In the genomic region with DNA sequence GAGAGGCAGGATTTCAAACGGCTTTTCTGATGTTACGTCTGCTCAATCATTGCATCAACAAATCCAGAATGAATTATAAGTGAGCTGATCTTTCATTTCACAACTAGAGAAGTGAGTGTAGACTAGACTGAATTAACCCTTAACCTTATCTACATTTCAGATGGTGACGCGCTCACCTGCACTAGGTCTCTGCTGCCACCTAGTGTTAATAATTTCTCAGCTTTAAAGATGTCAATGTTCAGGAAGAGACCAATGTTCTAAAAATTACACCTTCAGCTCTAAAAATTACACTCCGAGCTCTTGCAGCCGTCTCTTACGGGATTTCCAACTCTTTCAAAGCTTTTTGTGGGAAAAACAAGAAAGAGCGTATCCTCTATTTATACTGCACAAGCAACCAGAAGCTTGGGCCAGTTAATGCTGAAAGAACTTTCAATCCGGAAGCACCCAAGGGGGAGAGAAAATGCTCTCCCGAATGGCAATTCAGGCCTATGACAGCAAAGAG, we compare ENCODE assay signal across 1 cellular context.
TF ChIP-seq lines count a peak whose summit lies in the region.

No MANE protein-coding gene starts in this region.

TF ChIP-seq in H1, 55 proteins besides CTCF, POLR2A, EP300 and RAD21 (continued from another document):
- TF ChIP-seq, protein P1, sequence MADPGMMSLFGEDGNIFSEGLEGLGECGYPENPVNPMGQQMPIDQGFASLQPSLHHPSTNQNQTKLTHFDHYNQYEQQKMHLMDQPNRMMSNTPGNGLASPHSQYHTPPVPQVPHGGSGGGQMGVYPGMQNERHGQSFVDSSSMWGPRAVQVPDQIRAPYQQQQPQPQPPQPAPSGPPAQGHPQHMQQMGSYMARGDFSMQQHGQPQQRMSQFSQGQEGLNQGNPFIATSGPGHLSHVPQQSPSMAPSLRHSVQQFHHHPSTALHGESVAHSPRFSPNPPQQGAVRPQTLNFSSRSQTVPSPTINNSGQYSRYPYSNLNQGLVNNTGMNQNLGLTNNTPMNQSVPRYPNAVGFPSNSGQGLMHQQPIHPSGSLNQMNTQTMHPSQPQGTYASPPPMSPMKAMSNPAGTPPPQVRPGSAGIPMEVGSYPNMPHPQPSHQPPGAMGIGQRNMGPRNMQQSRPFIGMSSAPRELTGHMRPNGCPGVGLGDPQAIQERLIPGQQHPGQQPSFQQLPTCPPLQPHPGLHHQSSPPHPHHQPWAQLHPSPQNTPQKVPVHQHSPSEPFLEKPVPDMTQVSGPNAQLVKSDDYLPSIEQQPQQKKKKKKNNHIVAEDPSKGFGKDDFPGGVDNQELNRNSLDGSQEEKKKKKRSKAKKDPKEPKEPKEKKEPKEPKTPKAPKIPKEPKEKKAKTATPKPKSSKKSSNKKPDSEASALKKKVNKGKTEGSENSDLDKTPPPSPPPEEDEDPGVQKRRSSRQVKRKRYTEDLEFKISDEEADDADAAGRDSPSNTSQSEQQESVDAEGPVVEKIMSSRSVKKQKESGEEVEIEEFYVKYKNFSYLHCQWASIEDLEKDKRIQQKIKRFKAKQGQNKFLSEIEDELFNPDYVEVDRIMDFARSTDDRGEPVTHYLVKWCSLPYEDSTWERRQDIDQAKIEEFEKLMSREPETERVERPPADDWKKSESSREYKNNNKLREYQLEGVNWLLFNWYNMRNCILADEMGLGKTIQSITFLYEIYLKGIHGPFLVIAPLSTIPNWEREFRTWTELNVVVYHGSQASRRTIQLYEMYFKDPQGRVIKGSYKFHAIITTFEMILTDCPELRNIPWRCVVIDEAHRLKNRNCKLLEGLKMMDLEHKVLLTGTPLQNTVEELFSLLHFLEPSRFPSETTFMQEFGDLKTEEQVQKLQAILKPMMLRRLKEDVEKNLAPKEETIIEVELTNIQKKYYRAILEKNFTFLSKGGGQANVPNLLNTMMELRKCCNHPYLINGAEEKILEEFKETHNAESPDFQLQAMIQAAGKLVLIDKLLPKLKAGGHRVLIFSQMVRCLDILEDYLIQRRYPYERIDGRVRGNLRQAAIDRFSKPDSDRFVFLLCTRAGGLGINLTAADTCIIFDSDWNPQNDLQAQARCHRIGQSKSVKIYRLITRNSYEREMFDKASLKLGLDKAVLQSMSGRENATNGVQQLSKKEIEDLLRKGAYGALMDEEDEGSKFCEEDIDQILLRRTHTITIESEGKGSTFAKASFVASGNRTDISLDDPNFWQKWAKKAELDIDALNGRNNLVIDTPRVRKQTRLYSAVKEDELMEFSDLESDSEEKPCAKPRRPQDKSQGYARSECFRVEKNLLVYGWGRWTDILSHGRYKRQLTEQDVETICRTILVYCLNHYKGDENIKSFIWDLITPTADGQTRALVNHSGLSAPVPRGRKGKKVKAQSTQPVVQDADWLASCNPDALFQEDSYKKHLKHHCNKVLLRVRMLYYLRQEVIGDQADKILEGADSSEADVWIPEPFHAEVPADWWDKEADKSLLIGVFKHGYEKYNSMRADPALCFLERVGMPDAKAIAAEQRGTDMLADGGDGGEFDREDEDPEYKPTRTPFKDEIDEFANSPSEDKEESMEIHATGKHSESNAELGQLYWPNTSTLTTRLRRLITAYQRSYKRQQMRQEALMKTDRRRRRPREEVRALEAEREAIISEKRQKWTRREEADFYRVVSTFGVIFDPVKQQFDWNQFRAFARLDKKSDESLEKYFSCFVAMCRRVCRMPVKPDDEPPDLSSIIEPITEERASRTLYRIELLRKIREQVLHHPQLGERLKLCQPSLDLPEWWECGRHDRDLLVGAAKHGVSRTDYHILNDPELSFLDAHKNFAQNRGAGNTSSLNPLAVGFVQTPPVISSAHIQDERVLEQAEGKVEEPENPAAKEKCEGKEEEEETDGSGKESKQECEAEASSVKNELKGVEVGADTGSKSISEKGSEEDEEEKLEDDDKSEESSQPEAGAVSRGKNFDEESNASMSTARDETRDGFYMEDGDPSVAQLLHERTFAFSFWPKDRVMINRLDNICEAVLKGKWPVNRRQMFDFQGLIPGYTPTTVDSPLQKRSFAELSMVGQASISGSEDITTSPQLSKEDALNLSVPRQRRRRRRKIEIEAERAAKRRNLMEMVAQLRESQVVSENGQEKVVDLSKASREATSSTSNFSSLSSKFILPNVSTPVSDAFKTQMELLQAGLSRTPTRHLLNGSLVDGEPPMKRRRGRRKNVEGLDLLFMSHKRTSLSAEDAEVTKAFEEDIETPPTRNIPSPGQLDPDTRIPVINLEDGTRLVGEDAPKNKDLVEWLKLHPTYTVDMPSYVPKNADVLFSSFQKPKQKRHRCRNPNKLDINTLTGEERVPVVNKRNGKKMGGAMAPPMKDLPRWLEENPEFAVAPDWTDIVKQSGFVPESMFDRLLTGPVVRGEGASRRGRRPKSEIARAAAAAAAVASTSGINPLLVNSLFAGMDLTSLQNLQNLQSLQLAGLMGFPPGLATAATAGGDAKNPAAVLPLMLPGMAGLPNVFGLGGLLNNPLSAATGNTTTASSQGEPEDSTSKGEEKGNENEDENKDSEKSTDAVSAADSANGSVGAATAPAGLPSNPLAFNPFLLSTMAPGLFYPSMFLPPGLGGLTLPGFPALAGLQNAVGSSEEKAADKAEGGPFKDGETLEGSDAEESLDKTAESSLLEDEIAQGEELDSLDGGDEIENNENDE (IDR thresholded peaks at IDR 0.05; ENCODE audit: insufficient replicate concordance, low read length): peak; percentile 48
- TF ChIP-seq BRCA1 (IDR thresholded peaks at IDR 0.05; ENCODE audit: low read depth, low read length) (no peak), RFX5 (IDR thresholded peaks at IDR 0.05; ENCODE audit: borderline replicate concordance, low read depth, low read length) (no peak), CREB1 (IDR thresholded peaks at IDR 0.05) (peak; percentile 47; the same call in 1 of the 2 replicates), SP4 (IDR thresholded peaks at IDR 0.05; ENCODE audit: low read length) (no peak), TEAD4 (IDR thresholded peaks at IDR 0.05; ENCODE audit: low read depth, low read length) (peak; percentile 66; the same call in 1 of the 2 replicates)
